ENCODE assay signal across 34 cellular contexts in the genomic region with DNA sequence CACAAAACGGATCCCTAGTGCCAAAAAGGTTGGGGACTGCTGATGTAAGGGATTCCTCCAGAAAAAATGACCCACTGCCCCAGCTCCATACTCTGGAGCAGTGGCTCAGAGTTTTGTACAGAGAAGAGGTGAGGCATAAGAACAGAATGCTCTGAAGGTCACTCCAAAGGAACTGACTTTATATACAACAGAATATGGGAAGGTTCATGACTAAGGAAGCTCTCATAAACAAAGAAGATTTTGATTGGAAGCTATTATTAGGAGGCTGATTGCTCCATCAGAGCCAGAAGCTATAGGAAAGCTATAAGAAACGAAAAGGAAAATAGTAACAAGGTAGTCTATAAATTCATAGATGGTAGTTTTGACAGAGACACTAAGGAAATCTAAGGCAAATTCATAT.
DNase-seq lines count a peak whose midpoint lies in the region; ATAC-seq and TF ChIP-seq lines count a peak whose summit lies in the region.
"Had no signal": no experiment of that assay in that cellular context is flagged by ENCODE, and none has a peak within 500 bp of the region (broad histone marks: within the 10 kb centered on the region; RNA-seq: fewer than 3 reads in every experiment).

No MANE protein-coding gene starts in this region.

- no peak overlapping the region for H2AFZ ChIP-seq in mammary epithelial cell (ENCODE audit: low read depth, low read length)

- CTCF ChIA-PET in mammary epithelial cell (lab: Charles Lee; ENCODE audit: low non-redundant PET): interaction anchor here (0.5 kb wide), 1 partner anchor 641 kb away, joined by 4 read pairs; no protein-coding TSS in a partner anchor

- H3K9me3 ChIP-seq in mammary epithelial cell (replicated peaks; ENCODE audit: insufficient read depth, low read length) (no peaks in the 10 kb centered on the region), breast epithelium (no peaks in the 10 kb centered on the region), suprapubic skin (no peaks in the 10 kb centered on the region)
- H3K9me3 ChIP-seq: gastroesophageal sphincter, thyroid gland, vagina had no signal

- no peak overlapping the region for H3K4me2 ChIP-seq in mammary epithelial cell (ENCODE audit: insufficient read depth, low read depth, low read length)

- BruUV-seq in mammary epithelial cell (replicated peaks; lab: Mats Ljungman, UMichigan): no TSS peak

- dilution Hi-C loops in mammary epithelial cell (cut with HindIII; ENCODE audit: low sequenced_read_pairs): no loop called here

- TF ChIP-seq EP300 in suprapubic skin (IDR thresholded peaks at IDR 0.05): no peak

- H3K4me1 Mint-ChIP-seq in mesothelial cell of epicardium: peaks cover 14% of the 10 kb centered on the region
- H3K4me1 Mint-ChIP-seq: activated CD8-positive, alpha-beta memory T cell treated with anti-CD3 and anti-CD28 coated beads, Interleukin-2, amount 10 ng/mL, durations not matched to agents 7 days and 5 days; naive thymus-derived CD4-positive, alpha-beta T cell had no signal

- no peaks in the 10 kb centered on the region for H4K20me1 ChIP-seq in mammary epithelial cell (ENCODE audit: insufficient read depth, low read length)

- no peaks in the 10 kb centered on the region for H3K27me3 ChIP-seq in mammary epithelial cell (ENCODE audit: insufficient read depth, low read length)
- no peaks in the 10 kb centered on the region for H3K27me3 ChIP-seq in breast epithelium
- H3K27me3 ChIP-seq in suprapubic skin: no peaks in the 10 kb centered on the region
- H3K27me3 ChIP-seq: dorsolateral prefrontal cortex, gastroesophageal sphincter, thyroid gland, vagina had no signal

- H3K4me3 ChIP-seq in mammary epithelial cell (replicated peaks in 1 of 3; ENCODE audit: insufficient read depth in 1 of 3, low read depth in 2 of 3, low read length in 3 of 3): no peak overlapping the region
- H3K4me3 ChIP-seq in breast epithelium: no peak overlapping the region
- H3K4me3 ChIP-seq in cardiac fibroblast (replicated peaks in 1 of 2; ENCODE audit: low read depth in 2 of 2, low read length in 2 of 2): no peak overlapping the region
- no peak overlapping the region for H3K4me3 ChIP-seq in fibroblast of the aortic adventitia (ENCODE audit: low read depth, low read length)
- no peak overlapping the region for H3K4me3 ChIP-seq in suprapubic skin
- H3K4me3 ChIP-seq: dorsolateral prefrontal cortex, gastroesophageal sphincter, thyroid gland, vagina had no signal

- H3K27ac ChIP-seq in mammary epithelial cell (ENCODE audit: insufficient read depth, low read depth, low read length) (no peak overlapping the region), breast epithelium (no peak overlapping the region), suprapubic skin (no peak overlapping the region)
- H3K27ac ChIP-seq: 22Rv1, dorsolateral prefrontal cortex, gastroesophageal sphincter, thyroid gland, vagina had no signal

- H3K9me3 Mint-ChIP-seq in mesothelial cell of epicardium: peaks cover 3% of the 10 kb centered on the region
- H3K9me3 Mint-ChIP-seq: activated naive CD4-positive, alpha-beta T cell treated with anti-CD3 and anti-CD28 coated beads for 36 hours; stimulated activated naive CD8-positive, alpha-beta T cell treated with anti-CD3 and anti-CD28 coated beads, Interleukin-15, Interleukin-2, amounts not matched to agents 100 ng/mL and 50 ng/mL, for 24 hours; WTC11 had no signal

- WGBS in mammary epithelial cell (ENCODE audit: low coverage, missing lambda C conversion rate): 78% methylated on average over 2 of the region's 2 CpGs
- WGBS in suprapubic skin: 72% methylated on average over 2 of the region's 2 CpGs

- H3K79me2 ChIP-seq in mammary epithelial cell (ENCODE audit: insufficient read depth, low read length): no peaks in the 10 kb centered on the region

- intact Hi-C loops in mammary epithelial cell (cut with micrococcal nuclease): loop anchor here (5.0 to 10.0 kb wide), 3 partner anchors 123 to 878 kb away; partner anchors contain the start of gene SLC7A11
- intact Hi-C loops in breast epithelium (cut with DNase I; ENCODE audit: low total_unique reads): no loop called here

- peaks cover 21% of the 10 kb centered on the region for H3K4me1 ChIP-seq in mammary epithelial cell (ENCODE audit: insufficient read depth, low read length)
- no peaks in the 10 kb centered on the region for H3K4me1 ChIP-seq in breast epithelium
- H3K4me1 ChIP-seq in suprapubic skin: peaks cover 3% of the 10 kb centered on the region
- H3K4me1 ChIP-seq: gastroesophageal sphincter, thyroid gland had no signal

- ATAC-seq in GM19395 (IDR thresholded peaks at IDR 0.05; ENCODE audit: unreplicated experiment): no peak
- ATAC-seq: activated CD8-positive, alpha-beta memory T cell treated with anti-CD3 and anti-CD28 coated beads, Interleukin-2, amount 10 ng/mL, durations not matched to agents 7 days and 5 days; CD8-positive, alpha-beta T cell; gastroesophageal sphincter; left lobe of liver; naive thymus-derived CD4-positive, alpha-beta T cell; WTC11 had no signal

- in situ Hi-C loops in mammary epithelial cell (cut with MboI; ENCODE audit: low sequenced_read_pairs in 2 of 2): loop anchor here (5.0 to 25.0 kb wide), 2 partner anchors 58 to 148 kb away; no protein-coding TSS in a partner anchor

- TF ChIP-seq POLR2A in breast epithelium (IDR thresholded peaks at IDR 0.05) (no peak), suprapubic skin (IDR thresholded peaks at IDR 0.05) (no peak)

- no peaks in the 10 kb centered on the region for H3K36me3 ChIP-seq in mammary epithelial cell (ENCODE audit: insufficient read depth, low read length)
- H3K36me3 ChIP-seq in breast epithelium: no peaks in the 10 kb centered on the region
- no peaks in the 10 kb centered on the region for H3K36me3 ChIP-seq in suprapubic skin
- H3K36me3 ChIP-seq: gastroesophageal sphincter, thyroid gland, vagina had no signal

- no peak overlapping the region for H3K4me3 Mint-ChIP-seq in mesothelial cell of epicardium
- H3K4me3 Mint-ChIP-seq: activated CD8-positive, alpha-beta memory T cell treated with anti-CD3 and anti-CD28 coated beads, Interleukin-2, amount 10 ng/mL, durations not matched to agents 7 days and 5 days; activated naive CD4-positive, alpha-beta T cell treated with anti-CD3 and anti-CD28 coated beads for 36 hours; B cell; CD8-positive, alpha-beta T cell; naive thymus-derived CD4-positive, alpha-beta T cell; stimulated activated naive CD8-positive, alpha-beta T cell treated with anti-CD3 and anti-CD28 coated beads, Interleukin-15, Interleukin-2, amounts not matched to agents 100 ng/mL and 50 ng/mL, for 24 hours; WTC11 had no signal

- DNase-seq in mammary epithelial cell (peak; percentile 11), breast epithelium (ENCODE audit: low spot score in 2 of 2) (no peak), cardiac fibroblast (ENCODE audit: low read depth in 2 of 2) (peak; percentile 13 to 82), fibroblast of the aortic adventitia (ENCODE audit: low read depth) (peak; percentile 27), suprapubic skin (ENCODE audit: low spot score in 2 of 2) (no peak), germinal center (ENCODE audit: low spot score) (no peak), mesothelial cell of epicardium (ENCODE audit: low spot score in 2 of 2, unreplicated experiment in 2 of 2) (no peak)
- DNase-seq: activated CD4-positive, alpha-beta T cell treated with anti-CD3 and anti-CD28 coated beads, Interleukin-2, amount 50 U/mL, for 1 hour; activated CD8-positive, alpha-beta memory T cell treated with anti-CD3 and anti-CD28 coated beads, Interleukin-2, amount 10 ng/mL, durations not matched to agents 7 days and 5 days; activated naive CD4-positive, alpha-beta T cell treated with anti-CD3 and anti-CD28 coated beads for 36 hours; activated T-cell treated with anti-CD3 and anti-CD28 coated beads, Interleukin-2, amount 50 U/mL, for 48 hours; amniotic stem cell; caudate nucleus; CD8-positive, alpha-beta T cell; dorsolateral prefrontal cortex; mesendoderm; naive thymus-derived CD4-positive, alpha-beta T cell; NCI-H1105; NCI-H2029 treated with DMSO at 0.1 percent for 48 hours; NCI-H526; occipital lobe; SIG-M5; small intestine; SW 1271; T1000; thyroid gland had no signal

- H3K27ac Mint-ChIP-seq in mesothelial cell of epicardium: no peak overlapping the region
- H3K27ac Mint-ChIP-seq: activated CD8-positive, alpha-beta memory T cell treated with anti-CD3 and anti-CD28 coated beads, Interleukin-2, amount 10 ng/mL, durations not matched to agents 7 days and 5 days; activated naive CD4-positive, alpha-beta T cell treated with anti-CD3 and anti-CD28 coated beads for 36 hours; B cell; CD8-positive, alpha-beta T cell; naive thymus-derived CD4-positive, alpha-beta T cell; stimulated activated naive CD8-positive, alpha-beta T cell treated with anti-CD3 and anti-CD28 coated beads, Interleukin-15, Interleukin-2, amounts not matched to agents 100 ng/mL and 50 ng/mL, for 24 hours; WTC11 had no signal

- H3K9ac ChIP-seq in mammary epithelial cell (ENCODE audit: insufficient read depth, low read length): no peak overlapping the region

- TF ChIP-seq CTCF in mammary epithelial cell (conservative IDR thresholded peaks at IDR 0.05 in 1 of 2, IDR thresholded peaks at IDR 0.05 in 1 of 2; ENCODE audit: extremely low read depth in 1 of 2, insufficient read depth in 1 of 2, low read depth in 1 of 2, low read length in 2 of 2): no peak
- no peak for TF ChIP-seq CTCF in breast epithelium (IDR thresholded peaks at IDR 0.05)
- TF ChIP-seq CTCF in cardiac fibroblast (IDR thresholded peaks at IDR 0.05; ENCODE audit: low read depth, low read length): no peak
- no peak for TF ChIP-seq CTCF in fibroblast of the aortic adventitia (IDR thresholded peaks at IDR 0.05; ENCODE audit: insufficient read depth, low read length)
- TF ChIP-seq CTCF in suprapubic skin (IDR thresholded peaks at IDR 0.05): no peak
- TF ChIP-seq CTCF in mesothelial cell of epicardium (IDR thresholded peaks at IDR 0.05; ENCODE audit: unreplicated experiment): no peak

- H3K27me3 Mint-ChIP-seq in mesothelial cell of epicardium (ENCODE audit: low read depth): no peaks in the 10 kb centered on the region
- H3K27me3 Mint-ChIP-seq: activated CD8-positive, alpha-beta memory T cell treated with anti-CD3 and anti-CD28 coated beads, Interleukin-2, amount 10 ng/mL, durations not matched to agents 7 days and 5 days; naive thymus-derived CD4-positive, alpha-beta T cell had no signal

- H3K36me3 Mint-ChIP-seq in mesothelial cell of epicardium: no peaks in the 10 kb centered on the region
- H3K36me3 Mint-ChIP-seq: activated CD8-positive, alpha-beta memory T cell treated with anti-CD3 and anti-CD28 coated beads, Interleukin-2, amount 10 ng/mL, durations not matched to agents 7 days and 5 days; CD8-positive, alpha-beta T cell; naive thymus-derived CD4-positive, alpha-beta T cell; WTC11 had no signal

Comparison
In these comparisons a context has a peak if more than half of its experiments do, and no peak if none do; other contexts are left out.
1. DNase-seq: peak in mammary epithelial cell (single experiment), cardiac fibroblast (2 of 2) and fibroblast of the aortic adventitia (single experiment); none in breast epithelium (0 of 2), suprapubic skin (0 of 2), germinal center (single experiment) and mesothelial cell of epicardium (0 of 2).